Comparison of ENCODE assay signal across 7 cellular contexts in the genomic region with DNA sequence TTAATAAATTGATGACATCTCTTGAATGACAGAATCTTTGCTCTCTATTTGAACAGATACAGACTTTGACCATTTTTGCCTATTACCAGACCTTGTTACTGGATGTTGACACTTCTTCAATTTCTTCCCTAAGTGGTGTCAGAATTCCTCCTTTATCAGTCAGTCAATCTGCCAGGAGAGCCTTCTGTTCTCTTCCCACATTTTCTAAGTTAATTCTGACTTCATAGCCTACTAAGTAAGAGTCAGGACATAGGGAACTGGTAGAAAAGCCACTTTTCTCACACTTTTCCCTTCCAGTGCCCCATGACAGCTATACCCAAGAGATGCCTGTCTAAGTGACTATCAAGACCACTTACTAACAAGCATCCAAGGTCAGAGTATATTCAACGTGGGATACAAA.
"Had no signal": no experiment of that assay in that cellular context is flagged by ENCODE, and none has a peak within 500 bp of the region (broad histone marks: within the 10 kb centered on the region; RNA-seq: fewer than 3 reads in every experiment).

No MANE protein-coding gene starts in this region.

- H3K9ac ChIP-seq: GM23248 had no signal

- DNase-seq: GM23248, GOT3, H7, IMR-90 had no signal

- ATAC-seq: HCT116, K562 had no signal

- H3K36me3 ChIP-seq: HAP-1 had no signal

- H3K27ac ChIP-seq: GM23248 had no signal

- H3K4me3 ChIP-seq: GM23248, HAP-1, K562 had no signal
